Comparison of ENCODE assay signal across 8 cellular contexts in genomic region chr3:49703443-49703927, GRCh38. TPM values are rescaled to one million over a fixed set of nuclear protein-coding genes. Genes with fewer than 3 reads are reported as not detected.
DNase-seq lines count a peak whose midpoint lies in the region; ATAC-seq and TF ChIP-seq lines count a peak whose summit lies in the region.

No MANE protein-coding gene starts in this region.

- H3K4me1 Mint-ChIP-seq in nephron: no peaks in the 10 kb centered on the region

- DNase-seq in NCI-H2227 (lab: John Stamatoyannopoulos, UW; ENCODE audit: unreplicated experiment) (peak; percentile 68), NCI-H2227 treated with DMSO at 0.1 percent for 48 hours (lab: John Stamatoyannopoulos, UW) (no peak), NT2/D1 (ENCODE audit: low read depth, low spot score) (no peak), erythroblast (lab: John Stamatoyannopoulos, UW) (peak; percentile 71 to 80), transverse colon (peak; percentile 69)
- peak; percentile 75 for DNase-seq in activated CD8-positive, alpha-beta memory T cell treated with anti-CD3 and anti-CD28 coated beads, Interleukin-2, amount 50 U/mL, for 48 hours

- TF ChIP-seq EP300 in transverse colon (IDR thresholded peaks at IDR 0.05; ENCODE audit: low read depth): no peak

- peak overlapping the region; percentile 46 for H3K9ac ChIP-seq in NT2/D1 (ENCODE audit: insufficient read length, low read depth)

- H3K36me3 Mint-ChIP-seq in nephron (ENCODE audit: low read depth): peaks cover 10% of the 10 kb centered on the region

- H3K27ac Mint-ChIP-seq in nephron: no peak overlapping the region

- intact Hi-C loops in transverse colon (cut with DNase I; ENCODE audit: low total_unique reads): loop anchor here (10.0 kb wide), 2 partner anchors 141 to 201 kb away; partner anchors contain the start of gene MST1R

- 58% methylated on average over 14 of the region's 14 CpGs; no CpG with 5 or more reads in 1 of the 2 donors for whole genome bisulfite sequencing in transverse colon (ENCODE audit: low coverage in 1 of 2), 2 donors

- H3K9me3 Mint-ChIP-seq in nephron: no peaks in the 10 kb centered on the region

- H3K27me3 Mint-ChIP-seq in nephron (ENCODE audit: low read depth): no peaks in the 10 kb centered on the region

- in situ Hi-C loops in transverse colon (cut with MboI; ENCODE audit: low pct_ligation_motif_present in 1 of 4, low pct_unique_long_range_greater_than_20kb in 1 of 4, low sequenced_read_pairs in 3 of 4): loop anchor here in 1 of 4 donors (10.0 kb wide), 1 partner anchor 141 kb away; no protein-coding TSS in a partner anchor

- H3K4me3 ChIP-seq in NT2/D1 (ENCODE audit: insufficient read length, low read depth) (no peak overlapping the region), transverse colon (no peak overlapping the region)

- peak; percentile 78 for ATAC-seq in HG03108 (IDR thresholded peaks at IDR 0.05; ENCODE audit: unreplicated experiment)

- H3K27me3 ChIP-seq in NT2/D1 (ENCODE audit: insufficient read depth, insufficient read length) (no peaks in the 10 kb centered on the region), transverse colon (no peaks in the 10 kb centered on the region)

- H3K4me3 Mint-ChIP-seq in nephron: no peak overlapping the region

- H3K4me1 ChIP-seq in NT2/D1 (ENCODE audit: insufficient read depth, insufficient read length) (peaks cover 29% of the 10 kb centered on the region), transverse colon (no peaks in the 10 kb centered on the region)

- no peak overlapping the region for H3K27ac ChIP-seq in transverse colon

- H3K36me3 ChIP-seq in NT2/D1 (ENCODE audit: insufficient read depth, insufficient read length, low read length): peaks cover 80% of the 10 kb centered on the region
- no peaks in the 10 kb centered on the region for H3K36me3 ChIP-seq in transverse colon

- TF ChIP-seq CTCF in nephron (IDR thresholded peaks at IDR 0.05; ENCODE audit: unreplicated experiment in 3 of 3) (peak; percentile 66 to 73 (median 72)), transverse colon (IDR thresholded peaks at IDR 0.05) (peak; percentile 71 to 85 (median 83))

- no peaks in the 10 kb centered on the region for H3K9me3 ChIP-seq in NT2/D1 (ENCODE audit: insufficient read depth, low read length)
- H3K9me3 ChIP-seq in transverse colon: no peaks in the 10 kb centered on the region

- no peak for TF ChIP-seq POLR2A in erythroblast (IDR thresholded peaks at IDR 0.05; ENCODE audit: low read length)
- no peak for TF ChIP-seq POLR2A in transverse colon (IDR thresholded peaks at IDR 0.05)

RNA-seq across cellular contexts. Expression of gene RNF123, which starts 14.1 kb away (rescaled TPM):
- total RNA-seq in transverse colon: 10 to 100 TPM; 34.6 to 99.5 (median 52.1) TPM

RNA-seq across cellular contexts. Expression of gene MST1, which starts 14.2 kb away (rescaled TPM):
- total RNA-seq in transverse colon: 100 to 1,000 TPM in 1 of 4 donors, 10 to 100 TPM in 3; 12.2 to 116 (median 15.1) TPM

RNA-seq across cellular contexts. Expression of gene AMIGO3, which starts 16.0 kb away (rescaled TPM):
- total RNA-seq in transverse colon: under 1 TPM in 2 of 4 donors, not detected in 2; 0.68 to 0.79 TPM

RNA-seq across cellular contexts. Expression of gene GMPPB, which starts 20.3 kb away (rescaled TPM):
- total RNA-seq in transverse colon: 10 to 100 TPM; 37.2 to 53.9 (median 44.2) TPM

RNA-seq across cellular contexts. Expression of gene APEH, which starts 29.3 kb away (rescaled TPM):
- total RNA-seq in transverse colon: 100 to 1,000 TPM in 3 of 4 donors, 10 to 100 TPM in 1; 53.9 to 151 (median 116) TPM

Comparison
In these comparisons a context has a peak if more than half of its experiments do, and no peak if none do; other contexts are left out.
1. DNase-seq: peak in NCI-H2227 (single experiment), activated CD8-positive, alpha-beta memory T cell treated with anti-CD3 and anti-CD28 coated beads, Interleukin-2, amount 50 U/mL, for 48 hours (single experiment), erythroblast (2 of 2) and transverse colon (single experiment); none in NCI-H2227 treated with DMSO at 0.1 percent for 48 hours (single experiment) and NT2/D1 (single experiment).